21 cellular contexts compared by ENCODE assay signal in the genomic region with DNA sequence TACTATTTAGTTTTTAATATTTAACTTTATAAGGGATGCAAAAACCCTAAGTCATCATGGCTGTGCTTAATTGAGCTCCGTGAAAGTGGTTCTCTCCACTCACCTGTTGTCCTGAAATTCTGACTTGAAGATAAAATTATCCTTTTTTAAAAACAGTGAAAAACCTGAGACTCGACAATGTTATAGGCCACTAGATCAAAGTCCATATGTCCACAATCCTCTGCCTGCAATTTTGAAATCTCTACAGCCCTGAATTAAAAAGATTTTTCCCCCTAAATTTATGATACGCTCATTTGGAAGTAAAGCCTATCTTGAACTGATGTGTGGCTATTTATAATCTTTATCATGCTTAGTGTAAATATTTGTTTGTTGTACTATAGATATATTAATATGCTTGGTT. TPM values are rescaled to one million over a fixed set of nuclear protein-coding genes. Genes with fewer than 3 reads are reported as not detected.
A peak's percentile ranks its signal among the peaks of the same experiment; 100 is the strongest.
DNase-seq lines count a peak whose midpoint lies in the region; ATAC-seq, FAIRE-seq and TF ChIP-seq lines count a peak whose summit lies in the region.
"Had no signal": no experiment of that assay in that cellular context is flagged by ENCODE, and none has a peak within 500 bp of the region (broad histone marks: within the 10 kb centered on the region; RNA-seq: fewer than 3 reads in every experiment).

No MANE protein-coding gene starts in this region.

- no TSS peak for BruUV-seq in PC-9 (replicated peaks; lab: Mats Ljungman, UMichigan)

- peaks cover 46% of the 10 kb centered on the region for H3F3A ChIP-seq in PC-9 (ENCODE audit: insufficient read depth, low read depth)

- H4K20me1 ChIP-seq in PC-9 (ENCODE audit: insufficient read depth): no peaks in the 10 kb centered on the region

- peaks cover 97% of the 10 kb centered on the region for H3K79me2 ChIP-seq in PC-9 (ENCODE audit: low read depth)

- TF ChIP-seq POLR2A in A549 (IDR thresholded peaks at IDR 0.05; ENCODE audit: low read length) (no peak), Peyer's patch (IDR thresholded peaks at IDR 0.05) (no peak)

- H3K9me3 ChIP-seq in A549 (no peaks in the 10 kb centered on the region), PC-9 (ENCODE audit: insufficient read depth, low read depth) (no peaks in the 10 kb centered on the region), thoracic aorta (no peaks in the 10 kb centered on the region), Peyer's patch (no peaks in the 10 kb centered on the region), mucosa of descending colon (no peaks in the 10 kb centered on the region)
- H3K9me3 ChIP-seq: BLaER1 treated with 17β-estradiol and CSF1 and Interleukin-3, amounts not matched to agents 10 nM and 100 nM; HAP-1 had no signal

- POLR2A ChIA-PET in A549 (lab: Yijun Ruan, JAX): no interaction called here
- POLR2A ChIA-PET in PC-9 (lab: Charles Lee; ENCODE audit: unreplicated experiment): no interaction called here

- H3K27ac ChIP-seq in A549: peak overlapping the region; percentile 62 to 80; a peak in 5 of 6 replicates
- peak overlapping the region; percentile 75 for H3K27ac ChIP-seq in PC-9
- H3K27ac ChIP-seq in thoracic aorta: peak overlapping the region; percentile 11 to 50
- H3K27ac ChIP-seq in Peyer's patch: peak overlapping the region in 1 of 4 donors; percentile 37
- H3K27ac ChIP-seq: 22Rv1; BLaER1 treated with 17β-estradiol and CSF1 and Interleukin-3, amounts not matched to agents 10 nM and 100 nM had no signal

- peaks cover 18% of the 10 kb centered on the region for H3K36me3 ChIP-seq in PC-9 (ENCODE audit: low read depth)
- no peaks in the 10 kb centered on the region for H3K36me3 ChIP-seq in thoracic aorta
- H3K36me3 ChIP-seq in Peyer's patch: no peaks in the 10 kb centered on the region
- no peaks in the 10 kb centered on the region for H3K36me3 ChIP-seq in mucosa of descending colon (ENCODE audit: low read depth)
- H3K36me3 ChIP-seq: HAP-1 had no signal

- H3K4me3 ChIP-seq in A549 (no peak overlapping the region), PC-9 (no peak overlapping the region), thoracic aorta (no peak overlapping the region), Peyer's patch (no peak overlapping the region), mucosa of descending colon (no peak overlapping the region)
- H3K4me3 ChIP-seq: BLaER1 treated with 17β-estradiol and CSF1 and Interleukin-3, amounts not matched to agents 10 nM and 100 nM; GM12878; HAP-1 had no signal

- TF ChIP-seq CTCF in A549 (IDR thresholded peaks at IDR 0.05) (no peak), PC-9 (conservative IDR thresholded peaks at IDR 0.05) (no peak), thoracic aorta (IDR thresholded peaks at IDR 0.05) (no peak), Peyer's patch (IDR thresholded peaks at IDR 0.05) (no peak), mucosa of descending colon (IDR thresholded peaks at IDR 0.05) (no peak)

- no peak for TF ChIP-seq RAD21 in A549 (conservative IDR thresholded peaks at IDR 0.05 in 1 of 2, IDR thresholded peaks at IDR 0.05 in 1 of 2)

- CTCF ChIA-PET in A549 (lab: Yijun Ruan, JAX) (interaction anchor here (1.3 kb wide), 1 partner anchor 134 kb away, joined by 4 read pairs; no protein-coding TSS in a partner anchor), PC-9 (lab: Charles Lee) (interaction anchor here (0.7 kb wide), 1 partner anchor 43 kb away, joined by 3 read pairs; no protein-coding TSS in a partner anchor)

- no peak for DNase-seq in A549 (ENCODE audit: low read depth in 1 of 2, low spot score in 1 of 2)
- no peak for DNase-seq in PC-9
- no peak for DNase-seq in left lobe of liver (ENCODE audit: low spot score)
- DNase-seq in thoracic aorta (ENCODE audit: low spot score): no peak
- no peak for DNase-seq in 8988T
- no peak for DNase-seq in Peyer's patch
- no peak for DNase-seq in mucosa of descending colon
- DNase-seq: ACHN; Calu3; CD4-positive, CD25-positive, alpha-beta regulatory T cell; DMS 273 treated with DMSO at 0.1 percent for 48 hours; DMS79; HFFc6 had no signal

- no peaks in the 10 kb centered on the region for H3K9me2 ChIP-seq in PC-9 (ENCODE audit: insufficient read depth)

- no peak for TF ChIP-seq EP300 in A549 (IDR thresholded peaks at IDR 0.05)

- ATAC-seq in A549 (0 out of 6 replicates have a peak, but pooled peaks of 1 of the 2 experiments have one; percentile 19), left lobe of liver (peak; percentile 49), thoracic aorta (ENCODE audit: insufficient number of reproducible peaks, low FRiP score, low read depth) (no peak), GM19397 (IDR thresholded peaks at IDR 0.05; ENCODE audit: unreplicated experiment) (no peak), mucosa of descending colon (no peak)
- ATAC-seq: GM12878 had no signal

- H3K4me2 ChIP-seq in A549 (peak overlapping the region; percentile 55), PC-9 (no peak overlapping the region)

- H2AFZ ChIP-seq in PC-9: no peak overlapping the region

- intact Hi-C loops in PC-9 (cut with micrococcal nuclease; ENCODE audit: unreplicated experiment) (no loop called here), mucosa of descending colon (cut with DNase I, micrococcal nuclease) (no loop called here)

- peaks cover 59% of the 10 kb centered on the region for H3K4me1 ChIP-seq in A549
- H3K4me1 ChIP-seq in PC-9 (replicated peaks; ENCODE audit: insufficient read depth): peaks cover 54% of the 10 kb centered on the region
- H3K4me1 ChIP-seq in thoracic aorta (ENCODE audit: control insufficient read depth in 1 of 2, low read depth in 2 of 2): peaks cover 30 to 58% of the 10 kb centered on the region in 2 donors
- H3K4me1 ChIP-seq in Peyer's patch: peaks cover 0 to 14% (median 0%) of the 10 kb centered on the region in 4 donors
- H3K4me1 ChIP-seq in mucosa of descending colon (ENCODE audit: low read depth): no peaks in the 10 kb centered on the region

- no peaks in the 10 kb centered on the region for H3K27me3 ChIP-seq in PC-9 (ENCODE audit: insufficient read depth, low read depth)
- H3K27me3 ChIP-seq in thoracic aorta (replicated peaks; ENCODE audit: insufficient read depth): no peaks in the 10 kb centered on the region
- H3K27me3 ChIP-seq in Peyer's patch: no peaks in the 10 kb centered on the region
- H3K27me3 ChIP-seq: BLaER1 treated with 17β-estradiol and CSF1 and Interleukin-3, amounts not matched to agents 10 nM and 100 nM had no signal

- no peak for FAIRE-seq in A549 (lab: Jason Lieb, UNC)
- FAIRE-seq: GM12878, GM18507, H1, HTR-8/SVneo had no signal

- 27% methylated on average over 3 of the region's 3 CpGs for WGBS in A549 (ENCODE audit: missing lambda C conversion rate)

TF ChIP-seq in A549, 52 proteins besides CTCF, POLR2A, EP300 and RAD21:
- TF ChIP-seq CHD2 (IDR thresholded peaks at IDR 0.05; ENCODE audit: low read length, partially characterized antibody) (no peak), NR3C1 (IDR thresholded peaks at IDR 0.05) (no peak), RCOR1 (IDR thresholded peaks at IDR 0.05; ENCODE audit: low read depth, low read length) (no peak), FOSL2 (IDR thresholded peaks at IDR 0.05) (no peak), FOSL2 (CRISPR knock-in tag; IDR thresholded peaks at IDR 0.05) (no peak), EHMT2 (IDR thresholded peaks at IDR 0.05; ENCODE audit: low read depth) (no peak), JUN (IDR thresholded peaks at IDR 0.05) (no peak), BHLHE40 (IDR thresholded peaks at IDR 0.05; ENCODE audit: low read depth, low read length) (no peak), CEBPB (IDR thresholded peaks at IDR 0.05) (no peak), RARB (CRISPR knock-in tag; IDR thresholded peaks at IDR 0.05) (no peak), JUNB (IDR thresholded peaks at IDR 0.05) (no peak), MAZ (IDR thresholded peaks at IDR 0.05; ENCODE audit: borderline replicate concordance, low read depth, low read length) (no peak), HDAC2 (IDR thresholded peaks at IDR 0.05) (no peak)
- TF ChIP-seq, protein P1, sequence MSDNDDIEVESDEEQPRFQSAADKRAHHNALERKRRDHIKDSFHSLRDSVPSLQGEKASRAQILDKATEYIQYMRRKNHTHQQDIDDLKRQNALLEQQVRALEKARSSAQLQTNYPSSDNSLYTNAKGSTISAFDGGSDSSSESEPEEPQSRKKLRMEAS (IDR thresholded peaks at IDR 0.05): no peak
- TF ChIP-seq, protein P2, sequence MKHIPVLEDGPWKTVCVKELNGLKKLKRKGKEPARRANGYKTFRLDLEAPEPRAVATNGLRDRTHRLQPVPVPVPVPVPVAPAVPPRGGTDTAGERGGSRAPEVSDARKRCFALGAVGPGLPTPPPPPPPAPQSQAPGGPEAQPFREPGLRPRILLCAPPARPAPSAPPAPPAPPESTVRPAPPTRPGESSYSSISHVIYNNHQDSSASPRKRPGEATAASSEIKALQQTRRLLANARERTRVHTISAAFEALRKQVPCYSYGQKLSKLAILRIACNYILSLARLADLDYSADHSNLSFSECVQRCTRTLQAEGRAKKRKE (CRISPR knock-in tag; IDR thresholded peaks at IDR 0.05; ENCODE audit: low read depth): no peak
- TF ChIP-seq, protein P3, sequence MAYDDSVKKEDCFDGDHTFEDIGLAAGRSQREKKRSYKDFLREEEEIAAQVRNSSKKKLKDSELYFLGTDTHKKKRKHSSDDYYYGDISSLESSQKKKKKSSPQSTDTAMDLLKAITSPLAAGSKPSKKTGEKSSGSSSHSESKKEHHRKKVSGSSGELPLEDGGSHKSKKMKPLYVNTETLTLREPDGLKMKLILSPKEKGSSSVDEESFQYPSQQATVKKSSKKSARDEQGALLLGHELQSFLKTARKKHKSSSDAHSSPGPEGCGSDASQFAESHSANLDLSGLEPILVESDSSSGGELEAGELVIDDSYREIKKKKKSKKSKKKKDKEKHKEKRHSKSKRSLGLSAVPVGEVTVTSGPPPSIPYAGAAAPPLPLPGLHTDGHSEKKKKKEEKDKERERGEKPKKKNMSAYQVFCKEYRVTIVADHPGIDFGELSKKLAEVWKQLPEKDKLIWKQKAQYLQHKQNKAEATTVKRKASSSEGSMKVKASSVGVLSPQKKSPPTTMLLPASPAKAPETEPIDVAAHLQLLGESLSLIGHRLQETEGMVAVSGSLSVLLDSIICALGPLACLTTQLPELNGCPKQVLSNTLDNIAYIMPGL (CRISPR knock-in tag; IDR thresholded peaks at IDR 0.05; ENCODE audit: borderline replicate concordance): no peak

RNA-seq across cellular contexts. Expression of a gene that starts 18.7 kb away (rescaled TPM):
- polyA plus RNA-seq in A549 (2011; rRNA removed) (93.7 and 108 TPM in 2 replicates), A549 (2017; fragmentation: RNase III; extraction: RNeasy Plus Mini Kit Qiagen cat#74134 plus additional on column Dnase treatment) (45.1 to 52.9 TPM (median 52.6 TPM) in 3 replicates)
- polyA plus RNA-seq in A549 (2012; cell fraction: cytosol; rRNA removed): 21.0 and 30.1 TPM in 2 replicates
- 12.7 and 18.9 TPM in 2 replicates for polyA plus RNA-seq in A549 (2012; cell fraction: nucleus; rRNA removed)
- 139 and 185 TPM in 2 replicates for polyA minus RNA-seq in A549 (2011; rRNA and poly(A)+ RNA removed)
- total RNA-seq in PC-9 (2021) (149 and 188 TPM in 2 replicates), left lobe of liver (61.1 TPM), thoracic aorta (100 to 1,000 TPM in 1 of 2 donors, 10 to 100 TPM in 1; 94.1 to 114 TPM), Peyer's patch (100 to 1,000 TPM in 1 of 4 donors, 10 to 100 TPM in 3; 54.1 to 597 (median 69.8) TPM), mucosa of descending colon (10 to 100 TPM; 44.2 to 51.5 (median 50.7) TPM)
